1 cellular context compared by ENCODE assay signal in genomic region chr17:77287432-77288068, GRCh38.
A peak's percentile ranks its signal among the peaks of the same experiment; 100 is the strongest.
TF ChIP-seq lines count a peak whose summit lies in the region.

No MANE protein-coding gene starts in this region.

TF ChIP-seq in HepG2, 621 proteins besides CTCF, POLR2A, EP300 and RAD21 (continued from another document):
- peak; percentile 23; the same call in 1 of the 2 replicates for TF ChIP-seq ZNF441 (CRISPR knock-in tag; IDR thresholded peaks at IDR 0.05; ENCODE audit: borderline replicate concordance)
- TF ChIP-seq RAD51 (IDR thresholded peaks at IDR 0.05; ENCODE audit: borderline replicate concordance) = no peak
- TF ChIP-seq, protein P1, sequence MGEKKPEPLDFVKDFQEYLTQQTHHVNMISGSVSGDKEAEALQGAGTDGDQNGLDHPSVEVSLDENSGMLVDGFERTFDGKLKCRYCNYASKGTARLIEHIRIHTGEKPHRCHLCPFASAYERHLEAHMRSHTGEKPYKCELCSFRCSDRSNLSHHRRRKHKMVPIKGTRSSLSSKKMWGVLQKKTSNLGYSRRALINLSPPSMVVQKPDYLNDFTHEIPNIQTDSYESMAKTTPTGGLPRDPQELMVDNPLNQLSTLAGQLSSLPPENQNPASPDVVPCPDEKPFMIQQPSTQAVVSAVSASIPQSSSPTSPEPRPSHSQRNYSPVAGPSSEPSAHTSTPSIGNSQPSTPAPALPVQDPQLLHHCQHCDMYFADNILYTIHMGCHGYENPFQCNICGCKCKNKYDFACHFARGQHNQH (CRISPR knock-in tag; IDR thresholded peaks at IDR 0.05) = no peak
- TF ChIP-seq ZEB1 (IDR thresholded peaks at IDR 0.05; ENCODE audit: insufficient replicate concordance, low read depth) = no peak
- TF ChIP-seq NFE2 (CRISPR knock-in tag; IDR thresholded peaks at IDR 0.05) = no peak
- no peak for TF ChIP-seq ZNF83 (CRISPR knock-in tag; IDR thresholded peaks at IDR 0.05; ENCODE audit: borderline replicate concordance)
- TF ChIP-seq ERF (CRISPR knock-in tag; IDR thresholded peaks at IDR 0.05) = 0 out of 2 replicates have a peak, but pooled peaks have one; percentile 33
- TF ChIP-seq ZNF607 (CRISPR knock-in tag; IDR thresholded peaks at IDR 0.05; ENCODE audit: borderline replicate concordance) = no peak
- TF ChIP-seq ZSCAN30 (CRISPR knock-in tag; IDR thresholded peaks at IDR 0.05) = no peak
- no peak; the same call in 1 of the 2 replicates for TF ChIP-seq ZNF703 (CRISPR knock-in tag; IDR thresholded peaks at IDR 0.05; ENCODE audit: borderline replicate concordance)
